ENCODE assay signal across 1 cellular context in genomic region chr1:9295884-9296283, GRCh38.
TF ChIP-seq lines count a peak whose summit lies in the region.

No MANE protein-coding gene starts in this region.

TF ChIP-seq in H1, 55 proteins besides CTCF, POLR2A, EP300 and RAD21 (continued from another document):
- TF ChIP-seq JUN (IDR thresholded peaks at IDR 0.05; ENCODE audit: low read depth, low read length) = no peak
- no peak for TF ChIP-seq POU5F1 (IDR thresholded peaks at IDR 0.05; ENCODE audit: low read depth, low read length)
- no peak for TF ChIP-seq HDAC6 (IDR thresholded peaks at IDR 0.05; ENCODE audit: low read depth, low read length)
- no peak for TF ChIP-seq RXRA (IDR thresholded peaks at IDR 0.05; ENCODE audit: insufficient read depth, low read depth, low read length)
- no peak for TF ChIP-seq TAF7 (optimal IDR thresholded peaks at IDR 0.05; ENCODE audit: borderline replicate concordance, low read depth, low read length)
- no peak for TF ChIP-seq RFX5 (IDR thresholded peaks at IDR 0.05; ENCODE audit: borderline replicate concordance, low read depth, low read length)
